23 cellular contexts compared by ENCODE assay signal in genomic region chr13:78753457-78753856, GRCh38.
"Had no signal": no experiment of that assay in that cellular context is flagged by ENCODE, and none has a peak within 500 bp of the region (broad histone marks: within the 10 kb centered on the region; RNA-seq: fewer than 3 reads in every experiment).

No MANE protein-coding gene starts in this region.

- H3K27me3 ChIP-seq: Peyer's patch, SJCRH30 had no signal

- H3K4me2 ChIP-seq: PC-9 had no signal

- H3K9me3 ChIP-seq: Peyer's patch, SJCRH30 had no signal

- H3K27ac ChIP-seq: PC-9, Peyer's patch, SJCRH30 had no signal

- ATAC-seq: Right ventricle myocardium inferior, SK-N-SH treated with all-trans-retinoic acid at 6 μM for 48 hours had no signal

- H2AFZ ChIP-seq: PC-9 had no signal

- H3K36me3 ChIP-seq: Peyer's patch, SJCRH30 had no signal

- DNase-seq: KBM-7, MV-4-11, NCI-H1048, NCI-H1105, NCI-H1417, NCI-H1436 treated with DMSO at 0.1 percent for 48 hours, NCI-H1694, NCI-H187 treated with DMSO at 0.1 percent for 48 hours, NCI-H2029 treated with DMSO at 0.1 percent for 48 hours, NCI-H2171, NCI-H226, NCI-H446, NCI-H510A, NCI-H524 treated with DMSO at 0.1 percent for 48 hours, NCI-H69, NCI-H774, OCI-M1, PC-9, Peyer's patch, SHP77 treated with DMSO at 0.1 percent for 48 hours, SJCRH30 had no signal

- H3K4me3 ChIP-seq: PC-9, Peyer's patch, SJCRH30 had no signal

- H3K4me1 ChIP-seq: Peyer's patch, SJCRH30 had no signal
